22 cellular contexts compared by ENCODE assay signal in the genomic region with DNA sequence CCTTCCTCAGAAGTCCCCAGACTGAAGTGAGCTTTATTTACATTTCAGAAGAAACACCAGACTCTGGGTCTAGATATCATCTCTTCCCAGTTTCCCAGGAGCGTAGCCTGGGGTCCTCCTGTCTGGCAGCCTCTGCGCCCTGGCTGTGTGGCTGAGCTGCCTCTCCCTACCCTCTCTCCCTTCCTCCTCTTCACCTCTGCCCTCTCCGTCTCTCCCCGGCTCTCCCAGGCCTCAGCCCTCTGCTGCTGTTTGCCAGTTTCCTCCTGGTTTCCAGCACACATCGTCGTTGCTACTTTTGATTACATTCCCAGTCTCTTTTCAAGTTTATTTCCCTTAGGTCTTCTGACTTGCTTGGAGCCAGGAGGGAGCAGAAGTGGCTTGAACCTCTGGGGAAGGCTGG.
"Had no signal": no experiment of that assay in that cellular context is flagged by ENCODE, and none has a peak within 500 bp of the region (broad histone marks: within the 10 kb centered on the region; RNA-seq: fewer than 3 reads in every experiment).

No MANE protein-coding gene starts in this region.

- H3K27ac ChIP-seq: ascending aorta, body of pancreas, RWPE1 had no signal

- H3K27me3 Mint-ChIP-seq: activated T-cell treated with anti-CD3 and anti-CD28 coated beads, Interleukin-2, amount 50 U/mL, for 24 hours; central memory CD8-positive, alpha-beta T cell had no signal

- H3K4me3 ChIP-seq: ascending aorta, body of pancreas had no signal

- H3K9me3 ChIP-seq: ascending aorta, body of pancreas had no signal

- H3K4me3 Mint-ChIP-seq: activated CD8-positive, alpha-beta memory T cell treated with anti-CD3 and anti-CD28 coated beads, Interleukin-2, amount 10 ng/mL, durations not matched to agents 7 days and 5 days; activated naive CD8-positive, alpha-beta T cell treated with anti-CD3 and anti-CD28 coated beads, Interleukin-2, amount 50 U/mL, for 24 hours; activated T-cell treated with anti-CD3 and anti-CD28 coated beads, Interleukin-2, amount 50 U/mL, for 24 hours; activated T-helper 1 cell treated with anti-CD3 and anti-CD28 coated beads, Interleukin-12 subunit alpha, Interleukin-12 subunit beta, Interleukin-2, Interleukin-4 antibody, amounts not matched to agents 30 ng/mL and 10 ng/mL and 1 ng/mL, durations not matched to agents 14 hours and 24 hours and 36 hours; central memory CD8-positive, alpha-beta T cell; T-helper 1 cell treated with Interleukin-12 subunit alpha and Interleukin-12 subunit beta and Interleukin-4 antibody, amounts not matched to agents 30 μg/mL and 1 μg/mL, for 36 hours had no signal

- H3K36me3 Mint-ChIP-seq: activated CD8-positive, alpha-beta memory T cell treated with anti-CD3 and anti-CD28 coated beads, Interleukin-2, amount 10 ng/mL, durations not matched to agents 7 days and 5 days; activated naive CD4-positive, alpha-beta T cell treated with anti-CD3 and anti-CD28 coated beads, Interleukin-2, amount 50 U/mL, for 72 hours had no signal

- H3K9me3 Mint-ChIP-seq: activated naive CD4-positive, alpha-beta T cell treated with anti-CD3 and anti-CD28 coated beads, Interleukin-2, amount 50 U/mL, for 72 hours; activated naive CD8-positive, alpha-beta T cell treated with anti-CD3 and anti-CD28 coated beads, Interleukin-2, amount 50 U/mL, for 24 hours; activated T-cell treated with anti-CD3 and anti-CD28 coated beads, Interleukin-2, amount 50 U/mL, for 24 hours; activated T-helper 1 cell treated with anti-CD3 and anti-CD28 coated beads, Interleukin-12 subunit alpha, Interleukin-12 subunit beta, Interleukin-2, Interleukin-4 antibody, amounts not matched to agents 30 ng/mL and 10 ng/mL and 1 ng/mL, durations not matched to agents 14 hours and 24 hours and 36 hours; central memory CD8-positive, alpha-beta T cell; T-helper 1 cell treated with Interleukin-12 subunit alpha and Interleukin-12 subunit beta and Interleukin-4 antibody, amounts not matched to agents 30 μg/mL and 1 μg/mL, for 36 hours had no signal

- ATAC-seq: activated CD4-positive, CD25-positive, alpha-beta regulatory T cell treated with anti-CD3 and anti-CD28 coated beads, Interleukin-2, amount 50 U/mL, for 24 hours; activated CD8-positive, alpha-beta memory T cell treated with anti-CD3 and anti-CD28 coated beads, Interleukin-2, amount 10 ng/mL, durations not matched to agents 7 days and 5 days; activated naive CD4-positive, alpha-beta T cell treated with anti-CD3 and anti-CD28 coated beads, Interleukin-2, amount 50 U/mL, for 72 hours; activated naive CD8-positive, alpha-beta T cell treated with anti-CD3 and anti-CD28 coated beads, Interleukin-2, amount 50 U/mL, for 24 hours; body of pancreas had no signal

- H3K4me1 ChIP-seq: ascending aorta, body of pancreas had no signal

- H3K27ac Mint-ChIP-seq: activated CD8-positive, alpha-beta memory T cell treated with anti-CD3 and anti-CD28 coated beads, Interleukin-2, amount 10 ng/mL, durations not matched to agents 7 days and 5 days; activated naive CD8-positive, alpha-beta T cell treated with anti-CD3 and anti-CD28 coated beads, Interleukin-2, amount 50 U/mL, for 24 hours; activated T-cell treated with anti-CD3 and anti-CD28 coated beads, Interleukin-2, amount 50 U/mL, for 24 hours; activated T-helper 1 cell treated with anti-CD3 and anti-CD28 coated beads, Interleukin-12 subunit alpha, Interleukin-12 subunit beta, Interleukin-2, Interleukin-4 antibody, amounts not matched to agents 30 ng/mL and 10 ng/mL and 1 ng/mL, durations not matched to agents 14 hours and 24 hours and 36 hours; T-helper 1 cell treated with Interleukin-12 subunit alpha and Interleukin-12 subunit beta and Interleukin-4 antibody, amounts not matched to agents 30 μg/mL and 1 μg/mL, for 36 hours had no signal

- DNase-seq: activated CD4-positive, alpha-beta T cell treated with anti-CD3 and anti-CD28 coated beads for 48 hours; activated CD4-positive, alpha-beta T cell treated with anti-CD3 and anti-CD28 coated beads, Interleukin-2, amount 50 U/mL, for 48 hours; activated CD8-positive, alpha-beta memory T cell treated with anti-CD3 and anti-CD28 coated beads, Interleukin-2, amount 10 ng/mL, durations not matched to agents 7 days and 5 days; activated effector memory CD4-positive, alpha-beta T cell treated with anti-CD3 and anti-CD28 coated beads, Interleukin-2, amount 50 U/mL, for 16 hours; activated naive CD4-positive, alpha-beta T cell treated with Interleukin-2 at 50 U/mL for 16 hours; activated naive CD8-positive, alpha-beta T cell treated with anti-CD3 and anti-CD28 coated beads, Interleukin-2, amount 50 U/mL, for 24 hours; activated T-cell treated with anti-CD3 and anti-CD28 coated beads, Interleukin-2, amount 50 U/mL, for 24 hours; amniotic stem cell; body of pancreas; KG1; NCI-H1092; NCI-H1930; NCI-H345; NCI-H526 treated with DMSO at 0.1 percent for 48 hours; Right ventricle myocardium superior had no signal

- H3K36me3 ChIP-seq: ascending aorta had no signal
